ENCODE assay signal across 8 cellular contexts in the genomic region with DNA sequence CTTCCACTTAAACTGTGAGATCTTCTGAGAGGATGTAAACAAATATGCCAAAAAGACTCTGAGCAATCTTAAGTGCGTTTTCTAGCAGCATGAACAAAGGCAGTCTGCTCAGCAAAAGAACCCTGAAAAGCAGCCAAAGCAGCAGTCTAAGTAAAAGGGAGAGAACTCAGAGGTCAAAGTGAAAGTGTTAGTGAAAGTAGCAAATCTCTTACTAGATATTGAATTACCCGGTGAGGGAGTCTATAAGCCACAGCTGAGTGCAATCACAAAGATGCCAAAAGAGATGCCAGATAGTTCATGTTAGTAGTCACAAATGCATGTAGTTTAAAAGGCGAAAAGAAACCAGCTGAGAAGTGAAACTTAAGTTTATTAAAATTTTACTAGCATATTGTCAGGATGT. TPM values are rescaled to one million over a fixed set of nuclear protein-coding genes. Genes with fewer than 3 reads are reported as not detected.
DNase-seq lines count a peak whose midpoint lies in the region; ATAC-seq, FAIRE-seq and TF ChIP-seq lines count a peak whose summit lies in the region.

No MANE protein-coding gene starts in this region.

- H3K9me3 ChIP-seq in A549 (no peaks in the 10 kb centered on the region), heart left ventricle (peaks cover 0 to 5% (median 0%) of the 10 kb centered on the region in 12 donors), right atrium auricular region (no peaks in the 10 kb centered on the region)

- TF ChIP-seq RAD21 in A549 (conservative IDR thresholded peaks at IDR 0.05 in 1 of 2, IDR thresholded peaks at IDR 0.05 in 1 of 2): no peak

- POLR2A ChIA-PET in A549 (lab: Yijun Ruan, JAX): no interaction called here

- TF ChIP-seq EP300 in A549 (IDR thresholded peaks at IDR 0.05): no peak

- no peak overlapping the region for H3K27ac ChIP-seq in A549
- no peak overlapping the region for H3K27ac ChIP-seq in heart left ventricle
- no peak overlapping the region for H3K27ac ChIP-seq in right atrium auricular region

- CTCF ChIA-PET in A549 (lab: Yijun Ruan, JAX): no interaction called here

- no peak for TF ChIP-seq CTCF in A549 (IDR thresholded peaks at IDR 0.05)
- no peak for TF ChIP-seq CTCF in heart left ventricle (IDR thresholded peaks at IDR 0.05)
- TF ChIP-seq CTCF in right atrium auricular region (IDR thresholded peaks at IDR 0.05): no peak

- 52% methylated on average over 3 of the region's 3 CpGs for WGBS in A549 (ENCODE audit: missing lambda C conversion rate)
- WGBS in heart left ventricle, 4 donors: 52 to 63% (median 58%) methylated on average over 3 of the region's 3 CpGs

- no peaks in the 10 kb centered on the region for H3K36me3 Mint-ChIP-seq in activated naive CD4-positive, alpha-beta T cell treated with anti-CD3 and anti-CD28 coated beads, Interleukin-2, amount 50 U/mL, for 72 hours

- TF ChIP-seq POLR2A in A549 (IDR thresholded peaks at IDR 0.05; ENCODE audit: low read length) (no peak), heart left ventricle (IDR thresholded peaks at IDR 0.05) (no peak)

- FAIRE-seq in A549 (lab: Jason Lieb, UNC): no peak

- DNase-seq in A549 (ENCODE audit: low read depth in 1 of 2, low spot score in 1 of 2): no peak
- no peak for DNase-seq in activated naive CD4-positive, alpha-beta T cell treated with anti-CD3 and anti-CD28 coated beads, Interleukin-2, amount 50 U/mL, for 72 hours (ENCODE audit: low spot score in 2 of 2)
- DNase-seq in heart left ventricle: no peak
- DNase-seq in amygdala (lab: John Stamatoyannopoulos, UW): no peak
- no peak for DNase-seq in germinal center (ENCODE audit: low spot score)
- DNase-seq in right atrium auricular region (ENCODE audit: low spot score): no peak

- no peaks in the 10 kb centered on the region for H3K4me1 ChIP-seq in A549
- no peaks in the 10 kb centered on the region for H3K4me1 ChIP-seq in heart left ventricle
- no peaks in the 10 kb centered on the region for H3K4me1 ChIP-seq in right atrium auricular region

- H3K4me2 ChIP-seq in A549: 0 out of 3 replicates have a peak overlapping the region, but pooled peaks have one; percentile 18

- H3K36me3 ChIP-seq in heart left ventricle (no peaks in the 10 kb centered on the region), right atrium auricular region (no peaks in the 10 kb centered on the region)

- intact Hi-C loops in heart left ventricle (cut with DNase I): no loop called here

- ATAC-seq in A549 (no peak), GM18907 (IDR thresholded peaks at IDR 0.05; ENCODE audit: unreplicated experiment) (peak; percentile 99), HG03039 (IDR thresholded peaks at IDR 0.05; ENCODE audit: unreplicated experiment) (peak; percentile 98), heart left ventricle (no peak)
- ATAC-seq in activated naive CD4-positive, alpha-beta T cell treated with anti-CD3 and anti-CD28 coated beads, Interleukin-2, amount 50 U/mL, for 72 hours: peak; percentile 43 to 73

- H3K27ac Mint-ChIP-seq in activated naive CD4-positive, alpha-beta T cell treated with anti-CD3 and anti-CD28 coated beads, Interleukin-2, amount 50 U/mL, for 72 hours: no peak overlapping the region

- no peaks in the 10 kb centered on the region for H3K9me3 Mint-ChIP-seq in activated naive CD4-positive, alpha-beta T cell treated with anti-CD3 and anti-CD28 coated beads, Interleukin-2, amount 50 U/mL, for 72 hours

- H3K4me3 ChIP-seq in A549: no peak overlapping the region
- H3K4me3 ChIP-seq in heart left ventricle: no peak overlapping the region
- no peak overlapping the region for H3K4me3 ChIP-seq in right atrium auricular region

- no peaks in the 10 kb centered on the region for H3K27me3 ChIP-seq in heart left ventricle
- no peaks in the 10 kb centered on the region for H3K27me3 ChIP-seq in right atrium auricular region

TF ChIP-seq in A549, 52 proteins besides CTCF, POLR2A, EP300 and RAD21:
- no peak for TF ChIP-seq MAFK (IDR thresholded peaks at IDR 0.05; ENCODE audit: partially characterized antibody)
- TF ChIP-seq ZC3H11A (IDR thresholded peaks at IDR 0.05): no peak
- no peak for TF ChIP-seq EHF (CRISPR knock-in tag; IDR thresholded peaks at IDR 0.05)
- no peak for TF ChIP-seq MYC (IDR thresholded peaks at IDR 0.05; ENCODE audit: borderline replicate concordance, low read length)
- TF ChIP-seq, protein P1, sequence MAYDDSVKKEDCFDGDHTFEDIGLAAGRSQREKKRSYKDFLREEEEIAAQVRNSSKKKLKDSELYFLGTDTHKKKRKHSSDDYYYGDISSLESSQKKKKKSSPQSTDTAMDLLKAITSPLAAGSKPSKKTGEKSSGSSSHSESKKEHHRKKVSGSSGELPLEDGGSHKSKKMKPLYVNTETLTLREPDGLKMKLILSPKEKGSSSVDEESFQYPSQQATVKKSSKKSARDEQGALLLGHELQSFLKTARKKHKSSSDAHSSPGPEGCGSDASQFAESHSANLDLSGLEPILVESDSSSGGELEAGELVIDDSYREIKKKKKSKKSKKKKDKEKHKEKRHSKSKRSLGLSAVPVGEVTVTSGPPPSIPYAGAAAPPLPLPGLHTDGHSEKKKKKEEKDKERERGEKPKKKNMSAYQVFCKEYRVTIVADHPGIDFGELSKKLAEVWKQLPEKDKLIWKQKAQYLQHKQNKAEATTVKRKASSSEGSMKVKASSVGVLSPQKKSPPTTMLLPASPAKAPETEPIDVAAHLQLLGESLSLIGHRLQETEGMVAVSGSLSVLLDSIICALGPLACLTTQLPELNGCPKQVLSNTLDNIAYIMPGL (CRISPR knock-in tag; IDR thresholded peaks at IDR 0.05; ENCODE audit: borderline replicate concordance): no peak
- TF ChIP-seq RCOR1 (IDR thresholded peaks at IDR 0.05; ENCODE audit: low read depth, low read length): no peak
- no peak for TF ChIP-seq E2F6 (IDR thresholded peaks at IDR 0.05; ENCODE audit: borderline replicate concordance, low read depth)
- TF ChIP-seq BHLHE40 (IDR thresholded peaks at IDR 0.05; ENCODE audit: low read depth, low read length): no peak
- TF ChIP-seq, protein P2, sequence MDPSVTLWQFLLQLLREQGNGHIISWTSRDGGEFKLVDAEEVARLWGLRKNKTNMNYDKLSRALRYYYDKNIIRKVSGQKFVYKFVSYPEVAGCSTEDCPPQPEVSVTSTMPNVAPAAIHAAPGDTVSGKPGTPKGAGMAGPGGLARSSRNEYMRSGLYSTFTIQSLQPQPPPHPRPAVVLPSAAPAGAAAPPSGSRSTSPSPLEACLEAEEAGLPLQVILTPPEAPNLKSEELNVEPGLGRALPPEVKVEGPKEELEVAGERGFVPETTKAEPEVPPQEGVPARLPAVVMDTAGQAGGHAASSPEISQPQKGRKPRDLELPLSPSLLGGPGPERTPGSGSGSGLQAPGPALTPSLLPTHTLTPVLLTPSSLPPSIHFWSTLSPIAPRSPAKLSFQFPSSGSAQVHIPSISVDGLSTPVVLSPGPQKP (IDR thresholded peaks at IDR 0.05; ENCODE audit: low read depth, low read length): no peak
- TF ChIP-seq, protein P3, sequence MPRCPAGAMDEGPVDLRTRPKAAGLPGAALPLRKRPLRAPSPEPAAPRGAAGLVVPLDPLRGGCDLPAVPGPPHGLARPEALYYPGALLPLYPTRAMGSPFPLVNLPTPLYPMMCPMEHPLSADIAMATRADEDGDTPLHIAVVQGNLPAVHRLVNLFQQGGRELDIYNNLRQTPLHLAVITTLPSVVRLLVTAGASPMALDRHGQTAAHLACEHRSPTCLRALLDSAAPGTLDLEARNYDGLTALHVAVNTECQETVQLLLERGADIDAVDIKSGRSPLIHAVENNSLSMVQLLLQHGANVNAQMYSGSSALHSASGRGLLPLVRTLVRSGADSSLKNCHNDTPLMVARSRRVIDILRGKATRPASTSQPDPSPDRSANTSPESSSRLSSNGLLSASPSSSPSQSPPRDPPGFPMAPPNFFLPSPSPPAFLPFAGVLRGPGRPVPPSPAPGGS (IDR thresholded peaks at IDR 0.05): no peak
- no peak for TF ChIP-seq FOSB (CRISPR knock-in tag; IDR thresholded peaks at IDR 0.05)
- no peak for TF ChIP-seq RFX5 (IDR thresholded peaks at IDR 0.05)
TF ChIP-seq in A549: peak in this region for 0.

RNA-seq across cellular contexts. Expression of gene GNRHR, which starts 7.9 kb away (rescaled TPM):
- polyA plus RNA-seq in A549 (2011; rRNA removed) (not detected in 2 replicates), A549 (2017; fragmentation: RNase III; extraction: RNeasy Plus Mini Kit Qiagen cat#74134 plus additional on column Dnase treatment) (not detected in 3 replicates), heart left ventricle (not detected)
- polyA plus RNA-seq in A549 (2012; cell fraction: cytosol; rRNA removed): not detected in 2 replicates
- not detected in 2 replicates for polyA plus RNA-seq in A549 (2012; cell fraction: nucleus; rRNA removed)
- not detected in 2 replicates for polyA minus RNA-seq in A549 (2011; rRNA and poly(A)+ RNA removed)
- total RNA-seq in activated naive CD4-positive, alpha-beta T cell treated with anti-CD3 and anti-CD28 coated beads, Interleukin-2, amount 50 U/mL, for 72 hours: not detected
- total RNA-seq in heart left ventricle (not detected), right atrium auricular region (not detected)

Comparison
In these comparisons a context has a peak if more than half of its experiments do, and no peak if none do; other contexts are left out.
1. ATAC-seq: peak in GM18907 (single experiment), HG03039 (single experiment) and activated naive CD4-positive, alpha-beta T cell treated with anti-CD3 and anti-CD28 coated beads, Interleukin-2, amount 50 U/mL, for 72 hours (2 of 2); none in A549 (0 of 2) and heart left ventricle (0 of 4).